26 cellular contexts compared by ENCODE assay signal in genomic region chr5:68757813-68758212, GRCh38.
"Had no signal": no experiment of that assay in that cellular context is flagged by ENCODE, and none has a peak within 500 bp of the region (broad histone marks: within the 10 kb centered on the region; RNA-seq: fewer than 3 reads in every experiment).

No MANE protein-coding gene starts in this region.

- H3K27me3 ChIP-seq: body of pancreas, gastrocnemius medialis, sigmoid colon, testis, vagina had no signal

- H3K27ac Mint-ChIP-seq: activated CD4-positive, alpha-beta T cell treated with anti-CD3 and anti-CD28 coated beads, Interleukin-2, amount 10 ng/mL, durations not matched to agents 7 days and 5 days; activated CD8-positive, alpha-beta memory T cell treated with anti-CD3 and anti-CD28 coated beads, Interleukin-2, amount 10 ng/mL, durations not matched to agents 7 days and 5 days; activated CD8-positive, alpha-beta T cell treated with anti-CD3 and anti-CD28 coated beads for 36 hours; activated naive CD8-positive, alpha-beta T cell treated with anti-CD3 and anti-CD28 coated beads, Interleukin-2, amount 50 U/mL, for 24 hours; memory B cell; type B pancreatic cell had no signal

- H3K9me3 ChIP-seq: body of pancreas, gastrocnemius medialis, testis, vagina had no signal

- H3K4me3 Mint-ChIP-seq: activated CD4-positive, alpha-beta T cell treated with anti-CD3 and anti-CD28 coated beads, Interleukin-2, amount 10 ng/mL, durations not matched to agents 7 days and 5 days; activated CD8-positive, alpha-beta memory T cell treated with anti-CD3 and anti-CD28 coated beads, Interleukin-2, amount 10 ng/mL, durations not matched to agents 7 days and 5 days; activated CD8-positive, alpha-beta T cell treated with anti-CD3 and anti-CD28 coated beads for 36 hours; activated naive CD8-positive, alpha-beta T cell treated with anti-CD3 and anti-CD28 coated beads, Interleukin-2, amount 50 U/mL, for 24 hours; memory B cell; naive B cell; type B pancreatic cell had no signal

- H3K9me3 Mint-ChIP-seq: activated CD4-positive, alpha-beta T cell treated with anti-CD3 and anti-CD28 coated beads, Interleukin-2, amount 10 ng/mL, durations not matched to agents 7 days and 5 days; activated CD8-positive, alpha-beta T cell treated with anti-CD3 and anti-CD28 coated beads for 36 hours; activated naive CD8-positive, alpha-beta T cell treated with anti-CD3 and anti-CD28 coated beads, Interleukin-2, amount 50 U/mL, for 24 hours; memory B cell; type B pancreatic cell had no signal

- H3K4me1 ChIP-seq: body of pancreas, gastrocnemius medialis, sigmoid colon, testis, vagina had no signal

- H3K36me3 ChIP-seq: gastrocnemius medialis, sigmoid colon, vagina had no signal

- H3K4me3 ChIP-seq: body of pancreas, gastrocnemius medialis, sigmoid colon, testis, vagina had no signal

- H3K27ac ChIP-seq: body of pancreas, gastrocnemius medialis, sigmoid colon, testis, vagina, VCaP had no signal

- ATAC-seq: activated CD4-positive, CD25-positive, alpha-beta regulatory T cell treated with anti-CD3 and anti-CD28 coated beads, Interleukin-2, amount 50 U/mL, for 24 hours; activated CD8-positive, alpha-beta memory T cell treated with anti-CD3 and anti-CD28 coated beads, Interleukin-2, amount 10 ng/mL, durations not matched to agents 7 days and 5 days; activated CD8-positive, alpha-beta T cell treated with anti-CD3 and anti-CD28 coated beads for 36 hours; activated naive CD8-positive, alpha-beta T cell treated with anti-CD3 and anti-CD28 coated beads, Interleukin-2, amount 50 U/mL, for 24 hours; body of pancreas; esophagus mucosa; gastrocnemius medialis had no signal

- DNase-seq: activated CD4-positive, alpha-beta T cell treated with anti-CD3 and anti-CD28 coated beads, Interleukin-2, amount 10 ng/mL, durations not matched to agents 7 days and 5 days; activated CD8-positive, alpha-beta memory T cell treated with anti-CD3 and anti-CD28 coated beads, Interleukin-2, amount 10 ng/mL, durations not matched to agents 7 days and 5 days; activated CD8-positive, alpha-beta T cell treated with anti-CD3 and anti-CD28 coated beads for 36 hours; activated effector memory CD4-positive, alpha-beta T cell treated with anti-CD3 and anti-CD28 coated beads, Interleukin-2, amount 50 U/mL, for 16 hours; activated naive CD4-positive, alpha-beta T cell treated with anti-CD3 and anti-CD28 coated beads, Interleukin-2, amount 50 U/mL, for 16 hours; activated naive CD8-positive, alpha-beta T cell treated with anti-CD3 and anti-CD28 coated beads, Interleukin-2, amount 50 U/mL, for 24 hours; activated T-cell treated with anti-CD3 and anti-CD28 coated beads for 4 hours; body of pancreas; dermis blood vessel endothelial cell; effector memory CD4-positive, alpha-beta T cell; gastrocnemius medialis; hypothalamus; naive B cell; nucleus accumbens; posterior cingulate gyrus; sigmoid colon; stimulated activated CD4-positive, alpha-beta T cell treated with anti-CD3 and anti-CD28 coated beads, Interleukin-2, amount 100 ng/mL, for 48 hours; stimulated activated CD8-positive, alpha-beta memory T cell treated with anti-CD3 and anti-CD28 coated beads, Interleukin-4, amount 100 ng/mL, for 48 hours; stimulated activated naive CD4-positive, alpha-beta T cell; testis had no signal

- H3K27me3 Mint-ChIP-seq: activated CD8-positive, alpha-beta T cell treated with anti-CD3 and anti-CD28 coated beads for 36 hours; activated naive CD8-positive, alpha-beta T cell treated with anti-CD3 and anti-CD28 coated beads, Interleukin-2, amount 50 U/mL, for 24 hours had no signal

- H3K4me1 Mint-ChIP-seq: activated CD4-positive, alpha-beta T cell treated with anti-CD3 and anti-CD28 coated beads, Interleukin-2, amount 10 ng/mL, durations not matched to agents 7 days and 5 days; activated CD8-positive, alpha-beta memory T cell treated with anti-CD3 and anti-CD28 coated beads, Interleukin-2, amount 10 ng/mL, durations not matched to agents 7 days and 5 days; activated naive CD8-positive, alpha-beta T cell treated with anti-CD3 and anti-CD28 coated beads, Interleukin-2, amount 50 U/mL, for 24 hours had no signal

- H3K36me3 Mint-ChIP-seq: activated CD8-positive, alpha-beta memory T cell treated with anti-CD3 and anti-CD28 coated beads, Interleukin-2, amount 10 ng/mL, durations not matched to agents 7 days and 5 days; memory B cell; naive B cell; type B pancreatic cell had no signal
